Comparison of ENCODE assay signal across 10 cellular contexts in the genomic region with DNA sequence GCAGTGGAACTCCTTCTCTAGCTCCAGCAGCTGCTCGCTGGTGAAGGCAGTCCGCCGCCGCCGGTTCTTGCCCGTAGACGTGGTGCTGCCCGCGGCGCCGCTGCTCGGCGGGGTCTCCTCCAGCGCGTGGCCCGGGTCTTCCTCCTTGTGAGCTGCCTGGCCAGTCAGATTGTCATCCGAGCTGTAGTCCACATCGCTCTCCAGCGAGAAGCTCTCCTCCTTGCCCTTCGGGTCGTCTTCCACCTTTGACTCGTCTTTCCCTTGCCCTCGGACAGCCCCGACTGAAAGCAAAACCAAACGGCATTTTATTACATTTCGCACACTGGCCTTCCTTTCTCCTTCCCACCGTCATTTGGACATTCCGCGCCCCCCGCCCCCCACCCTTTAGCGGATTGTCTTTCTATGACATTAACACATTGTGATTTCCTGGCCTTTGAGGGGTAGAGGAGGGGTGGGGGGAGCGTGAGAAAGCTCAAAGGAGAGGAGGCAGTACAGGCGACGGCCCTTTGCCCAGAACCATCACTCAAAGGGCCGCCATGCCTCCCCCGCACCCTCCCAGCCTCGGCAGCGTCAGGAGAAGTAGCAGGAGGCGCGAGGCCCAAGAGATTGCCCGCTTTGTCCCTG. TPM values are rescaled to one million over a fixed set of nuclear protein-coding genes. Genes with fewer than 3 reads are reported as not detected.
DNase-seq lines count a peak whose midpoint lies in the region; ATAC-seq and TF ChIP-seq lines count a peak whose summit lies in the region.
"Had no signal": no experiment of that assay in that cellular context is flagged by ENCODE, and none has a peak within 500 bp of the region (broad histone marks: within the 10 kb centered on the region; RNA-seq: fewer than 3 reads in every experiment).

No MANE protein-coding gene starts in this region.

- H3K27ac ChIP-seq in right cardiac atrium (ENCODE audit: low read length) (no peak overlapping the region), upper lobe of right lung (no peak overlapping the region)

- peaks cover 92% of the 10 kb centered on the region for H3K27me3 Mint-ChIP-seq in brain
- H3K27me3 Mint-ChIP-seq in mesothelial cell of epicardium (ENCODE audit: low read depth): peaks cover 85% of the 10 kb centered on the region

- no peaks in the 10 kb centered on the region for H3K36me3 ChIP-seq in upper lobe of right lung

- H3K9me3 ChIP-seq in right cardiac atrium (ENCODE audit: control insufficient read depth, low read length) (no peaks in the 10 kb centered on the region), upper lobe of right lung (no peaks in the 10 kb centered on the region)

- H3K9me3 Mint-ChIP-seq in brain (peaks cover 0 to 7% (median 0%) of the 10 kb centered on the region in 5 experiments), mesothelial cell of epicardium (no peaks in the 10 kb centered on the region)

- intact Hi-C loops in right cardiac atrium (cut with DNase I): no loop called here
- intact Hi-C loops in left cardiac atrium (cut with DNase I): no loop called here
- intact Hi-C loops in upper lobe of right lung (cut with DNase I): no loop called here

- H3K4me3 ChIP-seq in right cardiac atrium (ENCODE audit: low read length) (peak overlapping the region; percentile 11), upper lobe of right lung (peak overlapping the region; percentile 19)

- DNase-seq in right cardiac atrium: peak in 1 of 3 donors; percentile 55
- no peak for DNase-seq in left cardiac atrium
- DNase-seq in mesothelial cell of epicardium (ENCODE audit: low spot score in 2 of 2, unreplicated experiment in 2 of 2): no peak
- peak; percentile 70 for DNase-seq in upper lobe of right lung
- DNase-seq in SHP77 (lab: John Stamatoyannopoulos, UW): no peak
- no peak for DNase-seq in DMS153 (lab: John Stamatoyannopoulos, UW)
- no peak for DNase-seq in NCI-H1105 (lab: John Stamatoyannopoulos, UW)
- DNase-seq: Karpas-422 had no signal

- ATAC-seq in right cardiac atrium (no peak), left cardiac atrium (no peak), upper lobe of right lung (no peak)

- H3K4me1 Mint-ChIP-seq in brain: peaks cover 60% of the 10 kb centered on the region
- H3K4me1 Mint-ChIP-seq in mesothelial cell of epicardium: peaks cover 34% of the 10 kb centered on the region

- WGBS in right cardiac atrium: 3% methylated on average over 41 of the region's 41 CpGs

- H3K27ac Mint-ChIP-seq in brain: peak overlapping the region in 3 of 5 experiments; percentile 47 to 92 (median 87)
- H3K27ac Mint-ChIP-seq in mesothelial cell of epicardium: no peak overlapping the region

- no peak for TF ChIP-seq CTCF in brain (conservative IDR thresholded peaks at IDR 0.05)
- TF ChIP-seq CTCF in mesothelial cell of epicardium (IDR thresholded peaks at IDR 0.05; ENCODE audit: unreplicated experiment): no peak
- TF ChIP-seq CTCF in upper lobe of right lung (IDR thresholded peaks at IDR 0.05): no peak

- no peaks in the 10 kb centered on the region for H3K27me3 ChIP-seq in right cardiac atrium (ENCODE audit: control insufficient read depth, insufficient read depth)
- peaks cover 100% of the 10 kb centered on the region for H3K27me3 ChIP-seq in upper lobe of right lung

- H3K4me1 ChIP-seq in right cardiac atrium (ENCODE audit: control insufficient read depth, insufficient read depth, low read length) (no peaks in the 10 kb centered on the region), upper lobe of right lung (peaks cover 34% of the 10 kb centered on the region)

- H3K36me3 Mint-ChIP-seq in brain (no peaks in the 10 kb centered on the region), mesothelial cell of epicardium (no peaks in the 10 kb centered on the region)

- H3K4me3 Mint-ChIP-seq in brain (peak overlapping the region; percentile 72 to 88 (median 77)), mesothelial cell of epicardium (peak overlapping the region; percentile 58)

RNA-seq across cellular contexts. Expression of gene GBX2, which starts 1.9 kb away (rescaled TPM):
- total RNA-seq in right cardiac atrium (not detected), left cardiac atrium (not detected), mesothelial cell of epicardium (0.40 to 1.1 TPM (median 0.79 TPM) in 3 replicates), upper lobe of right lung (not detected)
- polyA plus RNA-seq in right cardiac atrium (not detected), brain (ENCODE audit: insufficient read depth, low read depth, low replicate concordance) (not detected)
- total RNA-seq: mucosa of gallbladder had no signal
